ENCODE assay signal across 13 cellular contexts in genomic region chr11:31887180-31887579, GRCh38.
A peak's percentile ranks its signal among the peaks of the same experiment; 100 is the strongest.
DNase-seq lines count a peak whose midpoint lies in the region; ATAC-seq and TF ChIP-seq lines count a peak whose summit lies in the region.
"Had no signal": no experiment of that assay in that cellular context is flagged by ENCODE, and none has a peak within 500 bp of the region (broad histone marks: within the 10 kb centered on the region; RNA-seq: fewer than 3 reads in every experiment).

No MANE protein-coding gene starts in this region.

- H3K79me2 ChIP-seq in OCI-LY1 (ENCODE audit: insufficient read depth, low read length): no peaks in the 10 kb centered on the region

- H3K9me2 ChIP-seq in OCI-LY1 (ENCODE audit: low read depth, low read length): no peaks in the 10 kb centered on the region

- DNase-seq in DMS53 (lab: John Stamatoyannopoulos, UW): peak; percentile 17
- DNase-seq in DMS53 treated with DMSO at 0.1 percent for 48 hours (lab: John Stamatoyannopoulos, UW; ENCODE audit: unreplicated experiment): no peak
- DNase-seq in foreskin keratinocyte: no peak
- DNase-seq in mucosa of gallbladder (ENCODE audit: low spot score): no peak
- no peak for DNase-seq in GM03348 (ENCODE audit: low spot score)
- no peak for DNase-seq in mesothelial cell of epicardium (ENCODE audit: low spot score in 2 of 2, unreplicated experiment in 2 of 2)
- DNase-seq: central memory CD4-positive, alpha-beta T cell; natural killer cell; NCI-H1930 had no signal

- H3K4me3 ChIP-seq in OCI-LY1 (ENCODE audit: low read depth, low read length, poor library complexity, severe bottlenecking): no peak overlapping the region
- H3K4me3 ChIP-seq: A549 had no signal

- H3K27ac Mint-ChIP-seq in mesothelial cell of epicardium: no peak overlapping the region
- H3K27ac Mint-ChIP-seq: activated T-helper 2 cell treated with anti-CD3 and anti-CD28 coated beads, Interferon-gamma antibody, Interleukin-2, Interleukin-4, amounts not matched to agents 10 μg/mL and 5 μg/mL and 100 μg/mL, durations not matched to agents 14 hours and 24 hours and 36 hours; natural killer cell had no signal

- no peaks in the 10 kb centered on the region for H3K9me3 ChIP-seq in OCI-LY1 (ENCODE audit: low read length)
- H3K9me3 ChIP-seq: A549 had no signal

- no peak overlapping the region for H3K4me3 Mint-ChIP-seq in mesothelial cell of epicardium
- H3K4me3 Mint-ChIP-seq: natural killer cell had no signal

- peak; percentile 45 for TF ChIP-seq CTCF in GM12872 (IDR thresholded peaks at IDR 0.05; ENCODE audit: insufficient read depth, low read depth, low read length)
- peak; percentile 50; the same call in 1 of the 2 replicates for TF ChIP-seq CTCF in OCI-LY1 (IDR thresholded peaks at IDR 0.05; ENCODE audit: low read length)
- peak; percentile 24 for TF ChIP-seq CTCF in foreskin keratinocyte (conservative IDR thresholded peaks at IDR 0.05)
- no peak for TF ChIP-seq CTCF in mesothelial cell of epicardium (IDR thresholded peaks at IDR 0.05; ENCODE audit: unreplicated experiment)

- H3K36me3 Mint-ChIP-seq in mesothelial cell of epicardium: no peaks in the 10 kb centered on the region
- H3K36me3 Mint-ChIP-seq: natural killer cell had no signal

- peaks cover 2% of the 10 kb centered on the region for H3K27me3 Mint-ChIP-seq in mesothelial cell of epicardium (ENCODE audit: low read depth)

- no peaks in the 10 kb centered on the region for H3K4me1 ChIP-seq in OCI-LY1 (ENCODE audit: insufficient read depth, low read length, severe bottlenecking)
- H3K4me1 ChIP-seq in foreskin keratinocyte: no peaks in the 10 kb centered on the region
- H3K4me1 ChIP-seq: A549 had no signal

- H3K9ac ChIP-seq in OCI-LY1 (ENCODE audit: low read length): no peak overlapping the region

- H3F3A ChIP-seq in OCI-LY1 (ENCODE audit: insufficient read depth, low read length): no peaks in the 10 kb centered on the region

- peaks cover 9% of the 10 kb centered on the region for H3K4me1 Mint-ChIP-seq in mesothelial cell of epicardium
- H3K4me1 Mint-ChIP-seq: natural killer cell had no signal

- no peaks in the 10 kb centered on the region for H3K36me3 ChIP-seq in OCI-LY1 (ENCODE audit: insufficient read depth, low read length)

- no peak overlapping the region for H3K4me2 ChIP-seq in OCI-LY1 (ENCODE audit: low read length)
- H3K4me2 ChIP-seq: A549 had no signal

- no peaks in the 10 kb centered on the region for H3K9me3 Mint-ChIP-seq in mesothelial cell of epicardium
- H3K9me3 Mint-ChIP-seq: activated T-helper 2 cell treated with anti-CD3 and anti-CD28 coated beads, Interferon-gamma antibody, Interleukin-2, Interleukin-4, amounts not matched to agents 10 μg/mL and 5 μg/mL and 100 μg/mL, durations not matched to agents 14 hours and 24 hours and 36 hours; natural killer cell had no signal

- H3K27me3 ChIP-seq in OCI-LY1 (ENCODE audit: insufficient read depth, low read length) (no peaks in the 10 kb centered on the region), foreskin keratinocyte (peaks cover 3% of the 10 kb centered on the region)

- H4K20me1 ChIP-seq in OCI-LY1 (ENCODE audit: insufficient read depth, low read length): no peaks in the 10 kb centered on the region

- ATAC-seq in foreskin keratinocyte: no peak
- ATAC-seq: A549, natural killer cell had no signal

- H3K27ac ChIP-seq in OCI-LY1 (ENCODE audit: low read depth, low read length, poor library complexity, severe bottlenecking) (no peak overlapping the region), foreskin keratinocyte (no peak overlapping the region)
- H3K27ac ChIP-seq: A549 had no signal

- H2AFZ ChIP-seq in OCI-LY1 (ENCODE audit: low read length): no peak overlapping the region
